1 cellular context compared by ENCODE assay signal in the genomic region with DNA sequence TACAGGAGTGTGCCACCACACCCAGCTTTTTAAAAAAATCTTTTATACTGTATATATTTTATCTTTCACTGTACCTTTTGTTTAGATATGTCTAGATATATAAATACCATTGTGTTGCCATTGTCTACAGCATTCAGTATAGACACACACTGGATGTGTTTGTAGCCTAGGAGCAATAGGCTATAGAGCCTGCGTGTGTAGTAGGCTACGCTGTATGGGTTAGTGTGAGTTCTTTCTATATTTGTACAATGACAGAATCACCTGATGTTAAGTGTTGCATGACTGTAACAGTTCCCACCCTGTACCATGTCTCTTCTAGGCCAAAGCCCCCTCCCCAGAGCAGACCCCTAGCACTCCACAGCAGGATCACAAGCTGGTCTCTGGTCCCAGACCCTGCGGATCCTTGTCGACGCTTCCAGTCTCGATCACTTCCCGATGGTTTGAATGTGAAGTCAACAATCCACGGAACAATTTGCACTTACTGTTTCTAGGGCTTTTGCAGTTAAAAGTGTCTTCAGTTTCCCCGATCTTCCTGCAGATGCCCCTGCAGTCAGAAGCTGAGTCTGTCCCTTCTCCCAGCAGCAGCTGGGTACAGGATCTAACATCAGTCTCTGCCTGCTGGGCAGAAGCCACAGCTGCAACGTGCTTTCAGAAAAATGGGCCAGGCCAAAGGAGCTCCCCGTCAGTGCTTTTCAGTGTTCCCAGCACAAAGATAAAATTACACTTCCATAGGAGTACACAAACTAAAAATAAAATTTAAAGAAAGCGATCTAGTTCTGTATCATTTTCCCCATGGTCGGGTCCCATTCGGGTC.
TF ChIP-seq lines count a peak whose summit lies in the region.

No MANE protein-coding gene starts in this region.

TF ChIP-seq in WTC11, 78 proteins besides CTCF, POLR2A, EP300 and RAD21 (continued from another document):
- TF ChIP-seq, protein P1, sequence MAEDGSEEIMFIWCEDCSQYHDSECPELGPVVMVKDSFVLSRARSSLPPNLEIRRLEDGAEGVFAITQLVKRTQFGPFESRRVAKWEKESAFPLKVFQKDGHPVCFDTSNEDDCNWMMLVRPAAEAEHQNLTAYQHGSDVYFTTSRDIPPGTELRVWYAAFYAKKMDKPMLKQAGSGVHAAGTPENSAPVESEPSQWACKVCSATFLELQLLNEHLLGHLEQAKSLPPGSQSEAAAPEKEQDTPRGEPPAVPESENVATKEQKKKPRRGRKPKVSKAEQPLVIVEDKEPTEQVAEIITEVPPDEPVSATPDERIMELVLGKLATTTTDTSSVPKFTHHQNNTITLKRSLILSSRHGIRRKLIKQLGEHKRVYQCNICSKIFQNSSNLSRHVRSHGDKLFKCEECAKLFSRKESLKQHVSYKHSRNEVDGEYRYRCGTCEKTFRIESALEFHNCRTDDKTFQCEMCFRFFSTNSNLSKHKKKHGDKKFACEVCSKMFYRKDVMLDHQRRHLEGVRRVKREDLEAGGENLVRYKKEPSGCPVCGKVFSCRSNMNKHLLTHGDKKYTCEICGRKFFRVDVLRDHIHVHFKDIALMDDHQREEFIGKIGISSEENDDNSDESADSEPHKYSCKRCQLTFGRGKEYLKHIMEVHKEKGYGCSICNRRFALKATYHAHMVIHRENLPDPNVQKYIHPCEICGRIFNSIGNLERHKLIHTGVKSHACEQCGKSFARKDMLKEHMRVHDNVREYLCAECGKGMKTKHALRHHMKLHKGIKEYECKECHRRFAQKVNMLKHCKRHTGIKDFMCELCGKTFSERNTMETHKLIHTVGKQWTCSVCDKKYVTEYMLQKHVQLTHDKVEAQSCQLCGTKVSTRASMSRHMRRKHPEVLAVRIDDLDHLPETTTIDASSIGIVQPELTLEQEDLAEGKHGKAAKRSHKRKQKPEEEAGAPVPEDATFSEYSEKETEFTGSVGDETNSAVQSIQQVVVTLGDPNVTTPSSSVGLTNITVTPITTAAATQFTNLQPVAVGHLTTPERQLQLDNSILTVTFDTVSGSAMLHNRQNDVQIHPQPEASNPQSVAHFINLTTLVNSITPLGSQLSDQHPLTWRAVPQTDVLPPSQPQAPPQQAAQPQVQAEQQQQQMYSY (CRISPR knock-in tag; IDR thresholded peaks at IDR 0.05) = no peak
- TF ChIP-seq ZBTB21 (CRISPR knock-in tag; IDR thresholded peaks at IDR 0.05; ENCODE audit: borderline replicate concordance) = no peak
- TF ChIP-seq, protein P2, sequence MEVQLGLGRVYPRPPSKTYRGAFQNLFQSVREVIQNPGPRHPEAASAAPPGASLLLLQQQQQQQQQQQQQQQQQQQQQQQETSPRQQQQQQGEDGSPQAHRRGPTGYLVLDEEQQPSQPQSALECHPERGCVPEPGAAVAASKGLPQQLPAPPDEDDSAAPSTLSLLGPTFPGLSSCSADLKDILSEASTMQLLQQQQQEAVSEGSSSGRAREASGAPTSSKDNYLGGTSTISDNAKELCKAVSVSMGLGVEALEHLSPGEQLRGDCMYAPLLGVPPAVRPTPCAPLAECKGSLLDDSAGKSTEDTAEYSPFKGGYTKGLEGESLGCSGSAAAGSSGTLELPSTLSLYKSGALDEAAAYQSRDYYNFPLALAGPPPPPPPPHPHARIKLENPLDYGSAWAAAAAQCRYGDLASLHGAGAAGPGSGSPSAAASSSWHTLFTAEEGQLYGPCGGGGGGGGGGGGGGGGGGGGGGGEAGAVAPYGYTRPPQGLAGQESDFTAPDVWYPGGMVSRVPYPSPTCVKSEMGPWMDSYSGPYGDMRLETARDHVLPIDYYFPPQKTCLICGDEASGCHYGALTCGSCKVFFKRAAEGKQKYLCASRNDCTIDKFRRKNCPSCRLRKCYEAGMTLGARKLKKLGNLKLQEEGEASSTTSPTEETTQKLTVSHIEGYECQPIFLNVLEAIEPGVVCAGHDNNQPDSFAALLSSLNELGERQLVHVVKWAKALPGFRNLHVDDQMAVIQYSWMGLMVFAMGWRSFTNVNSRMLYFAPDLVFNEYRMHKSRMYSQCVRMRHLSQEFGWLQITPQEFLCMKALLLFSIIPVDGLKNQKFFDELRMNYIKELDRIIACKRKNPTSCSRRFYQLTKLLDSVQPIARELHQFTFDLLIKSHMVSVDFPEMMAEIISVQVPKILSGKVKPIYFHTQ (CRISPR knock-in tag; IDR thresholded peaks at IDR 0.05) = no peak
- no peak for TF ChIP-seq SMAD3 (CRISPR knock-in tag; IDR thresholded peaks at IDR 0.05; ENCODE audit: borderline replicate concordance)
- TF ChIP-seq, protein P3, sequence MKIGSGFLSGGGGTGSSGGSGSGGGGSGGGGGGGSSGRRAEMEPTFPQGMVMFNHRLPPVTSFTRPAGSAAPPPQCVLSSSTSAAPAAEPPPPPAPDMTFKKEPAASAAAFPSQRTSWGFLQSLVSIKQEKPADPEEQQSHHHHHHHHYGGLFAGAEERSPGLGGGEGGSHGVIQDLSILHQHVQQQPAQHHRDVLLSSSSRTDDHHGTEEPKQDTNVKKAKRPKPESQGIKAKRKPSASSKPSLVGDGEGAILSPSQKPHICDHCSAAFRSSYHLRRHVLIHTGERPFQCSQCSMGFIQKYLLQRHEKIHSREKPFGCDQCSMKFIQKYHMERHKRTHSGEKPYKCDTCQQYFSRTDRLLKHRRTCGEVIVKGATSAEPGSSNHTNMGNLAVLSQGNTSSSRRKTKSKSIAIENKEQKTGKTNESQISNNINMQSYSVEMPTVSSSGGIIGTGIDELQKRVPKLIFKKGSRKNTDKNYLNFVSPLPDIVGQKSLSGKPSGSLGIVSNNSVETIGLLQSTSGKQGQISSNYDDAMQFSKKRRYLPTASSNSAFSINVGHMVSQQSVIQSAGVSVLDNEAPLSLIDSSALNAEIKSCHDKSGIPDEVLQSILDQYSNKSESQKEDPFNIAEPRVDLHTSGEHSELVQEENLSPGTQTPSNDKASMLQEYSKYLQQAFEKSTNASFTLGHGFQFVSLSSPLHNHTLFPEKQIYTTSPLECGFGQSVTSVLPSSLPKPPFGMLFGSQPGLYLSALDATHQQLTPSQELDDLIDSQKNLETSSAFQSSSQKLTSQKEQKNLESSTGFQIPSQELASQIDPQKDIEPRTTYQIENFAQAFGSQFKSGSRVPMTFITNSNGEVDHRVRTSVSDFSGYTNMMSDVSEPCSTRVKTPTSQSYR (CRISPR knock-in tag; IDR thresholded peaks at IDR 0.05) = no peak
- TF ChIP-seq CREM (CRISPR knock-in tag; IDR thresholded peaks at IDR 0.05) = no peak
- TF ChIP-seq CREB1 (CRISPR knock-in tag; IDR thresholded peaks at IDR 0.05) = no peak
- no peak for TF ChIP-seq TEAD4 (CRISPR knock-in tag; IDR thresholded peaks at IDR 0.05)
- TF ChIP-seq RELA (CRISPR knock-in tag; IDR thresholded peaks at IDR 0.05; ENCODE audit: borderline replicate concordance) = no peak
- no peak for TF ChIP-seq GRHL2 (CRISPR knock-in tag; IDR thresholded peaks at IDR 0.05; ENCODE audit: insufficient replicate concordance, severe bottlenecking)
